In genomic region chr10:119116326-119116951, GRCh38 we compare ENCODE assay signal across 20 cellular contexts.
"Had no signal": no experiment of that assay in that cellular context is flagged by ENCODE, and none has a peak within 500 bp of the region (broad histone marks: within the 10 kb centered on the region; RNA-seq: fewer than 3 reads in every experiment).

No MANE protein-coding gene starts in this region.

- H3K9me3 Mint-ChIP-seq: activated CD4-positive, alpha-beta T cell treated with anti-CD3 and anti-CD28 coated beads, Interleukin-2, amount 10 ng/mL, durations not matched to agents 7 days and 5 days; activated naive CD4-positive, alpha-beta T cell treated with anti-CD3 and anti-CD28 coated beads for 36 hours; activated T-helper 17 cell treated with anti-CD3 and anti-CD28 coated beads, Interleukin-2, amount 50 U/mL, for 72 hours; immature natural killer cell; neural progenitor cell; T-helper 2 cell treated with Interferon-gamma antibody and Interleukin-4, amounts not matched to agents 5 μg/mL and 100 μg/mL, for 36 hours had no signal

- H3K27me3 Mint-ChIP-seq: activated CD4-positive, alpha-beta T cell treated with anti-CD3 and anti-CD28 coated beads, Interleukin-2, amount 10 ng/mL, durations not matched to agents 7 days and 5 days; activated T-helper 17 cell treated with anti-CD3 and anti-CD28 coated beads, Interleukin-2, amount 50 U/mL, for 72 hours had no signal

- H3K27ac Mint-ChIP-seq: activated CD4-positive, alpha-beta T cell treated with anti-CD3 and anti-CD28 coated beads, Interleukin-2, amount 10 ng/mL, durations not matched to agents 7 days and 5 days; activated naive CD4-positive, alpha-beta T cell treated with anti-CD3 and anti-CD28 coated beads for 36 hours; activated T-helper 17 cell treated with anti-CD3 and anti-CD28 coated beads, Interleukin-2, amount 50 U/mL, for 72 hours; immature natural killer cell; neural progenitor cell; T-helper 2 cell treated with Interferon-gamma antibody and Interleukin-4, amounts not matched to agents 5 μg/mL and 100 μg/mL, for 36 hours had no signal

- ATAC-seq: activated T-helper 17 cell treated with anti-CD3 and anti-CD28 coated beads, Interleukin-2, amount 50 U/mL, for 72 hours; foreskin keratinocyte; left cardiac atrium; pancreas had no signal

- H3K4me1 ChIP-seq: esophagus squamous epithelium, foreskin keratinocyte, neural progenitor cell, SJCRH30 had no signal

- H3K4me3 Mint-ChIP-seq: activated CD4-positive, alpha-beta T cell treated with anti-CD3 and anti-CD28 coated beads, Interleukin-2, amount 10 ng/mL, durations not matched to agents 7 days and 5 days; activated naive CD4-positive, alpha-beta T cell treated with anti-CD3 and anti-CD28 coated beads for 36 hours; activated T-helper 17 cell treated with anti-CD3 and anti-CD28 coated beads, Interleukin-2, amount 50 U/mL, for 72 hours; immature natural killer cell; neural progenitor cell; T-helper 2 cell treated with Interferon-gamma antibody and Interleukin-4, amounts not matched to agents 5 μg/mL and 100 μg/mL, for 36 hours had no signal

- DNase-seq: activated CD4-positive, alpha-beta T cell treated with anti-CD3 and anti-CD28 coated beads, Interleukin-2, amount 10 ng/mL, durations not matched to agents 7 days and 5 days; activated CD4-positive, CD25-positive, alpha-beta regulatory T cell; activated naive CD4-positive, alpha-beta T cell treated with anti-CD3 and anti-CD28 coated beads for 36 hours; central memory CD4-positive, alpha-beta T cell; effector CD8-positive, alpha-beta T cell; esophagus squamous epithelium; foreskin keratinocyte; immature natural killer cell; left cardiac atrium; pancreas; SJCRH30; stimulated activated CD4-positive, alpha-beta T cell treated with anti-CD3 and anti-CD28 coated beads, Interleukin-15, amount 100 ng/mL, for 24 hours; stimulated activated CD4-positive, alpha-beta T cell treated with anti-CD3 and anti-CD28 coated beads, Interleukin-4, amount 100 ng/mL, for 1 hour; stimulated activated naive CD4-positive, alpha-beta T cell treated with Interleukin-2 at 50 U/mL for 16 hours; transverse colon had no signal

- H3K4me3 ChIP-seq: coronary artery, esophagus squamous epithelium, lung, neural progenitor cell, pancreas, SJCRH30, transverse colon had no signal

- H3K9me3 ChIP-seq: esophagus squamous epithelium, pancreas, SJCRH30, transverse colon had no signal

- H3K4me1 Mint-ChIP-seq: activated T-helper 17 cell treated with anti-CD3 and anti-CD28 coated beads, Interleukin-2, amount 50 U/mL, for 72 hours; neural progenitor cell had no signal

- H3K27ac ChIP-seq: coronary artery, esophagus squamous epithelium, foreskin keratinocyte, neural progenitor cell, pancreas, SJCRH30 had no signal
